ENCODE assay signal across 9 cellular contexts in genomic region chr3:37993067-37993809, GRCh38. TPM values are rescaled to one million over a fixed set of nuclear protein-coding genes. Genes with fewer than 3 reads are reported as not detected.
DNase-seq lines count a peak whose midpoint lies in the region; ATAC-seq and TF ChIP-seq lines count a peak whose summit lies in the region.
"Had no signal": no experiment of that assay in that cellular context is flagged by ENCODE, and none has a peak within 500 bp of the region (broad histone marks: within the 10 kb centered on the region; RNA-seq: fewer than 3 reads in every experiment).

No MANE protein-coding gene starts in this region.

- H2AFZ ChIP-seq in mammary epithelial cell (ENCODE audit: low read depth, low read length) = peak overlapping the region; percentile 96

- no peak for ATAC-seq in stimulated activated naive CD8-positive, alpha-beta T cell treated with anti-CD3 and anti-CD28 coated beads, Interleukin-15, Interleukin-2, amounts not matched to agents 100 U/mL and 50 U/mL, for 24 hours
- no peak for ATAC-seq in HG02870 (IDR thresholded peaks at IDR 0.05; ENCODE audit: unreplicated experiment)

- H3K27me3 ChIP-seq in mammary epithelial cell (ENCODE audit: insufficient read depth, low read length) (no peaks in the 10 kb centered on the region), mucosa of rectum (ENCODE audit: control insufficient read depth in 2 of 2, insufficient read depth in 2 of 2, low read length in 2 of 2) (no peaks in the 10 kb centered on the region), vagina (no peaks in the 10 kb centered on the region)

- BruUV-seq in mammary epithelial cell (replicated peaks; lab: Mats Ljungman, UMichigan) = no TSS peak

- H3K9me3 Mint-ChIP-seq in stimulated activated naive CD8-positive, alpha-beta T cell treated with anti-CD3 and anti-CD28 coated beads, Interleukin-15, Interleukin-2, amounts not matched to agents 100 ng/mL and 50 ng/mL, for 24 hours = no peaks in the 10 kb centered on the region

- no peak for TF ChIP-seq POLR2A in vagina (IDR thresholded peaks at IDR 0.05)

- peak overlapping the region; percentile 91 for H3K27ac Mint-ChIP-seq in stimulated activated naive CD8-positive, alpha-beta T cell treated with anti-CD3 and anti-CD28 coated beads, Interleukin-15, Interleukin-2, amounts not matched to agents 100 ng/mL and 50 ng/mL, for 24 hours

- 82% methylated on average over 9 of the region's 14 CpGs for WGBS in mammary epithelial cell (ENCODE audit: low coverage, missing lambda C conversion rate)

- H3K4me3 Mint-ChIP-seq in stimulated activated naive CD8-positive, alpha-beta T cell treated with anti-CD3 and anti-CD28 coated beads, Interleukin-15, Interleukin-2, amounts not matched to agents 100 ng/mL and 50 ng/mL, for 24 hours = peak overlapping the region; percentile 89

- H3K36me3 ChIP-seq in mammary epithelial cell (ENCODE audit: insufficient read depth, low read length) (no peaks in the 10 kb centered on the region), mucosa of rectum (ENCODE audit: control insufficient read depth in 2 of 2, insufficient read depth in 2 of 2, low read length in 2 of 2) (peaks cover 15 to 17% of the 10 kb centered on the region in 2 donors), vagina (no peaks in the 10 kb centered on the region)

- H3K36me3 Mint-ChIP-seq in stimulated activated naive CD8-positive, alpha-beta T cell treated with anti-CD3 and anti-CD28 coated beads, Interleukin-15, Interleukin-2, amounts not matched to agents 100 ng/mL and 50 ng/mL, for 24 hours (ENCODE audit: low read depth) = peaks cover 11% of the 10 kb centered on the region

- peaks cover 44% of the 10 kb centered on the region for H3K4me1 Mint-ChIP-seq in stimulated activated naive CD8-positive, alpha-beta T cell treated with anti-CD3 and anti-CD28 coated beads, Interleukin-15, Interleukin-2, amounts not matched to agents 100 ng/mL and 50 ng/mL, for 24 hours (ENCODE audit: low read depth)

- no peak for DNase-seq in stimulated activated naive CD8-positive, alpha-beta T cell treated with anti-CD3 and anti-CD28 coated beads, Interleukin-15, Interleukin-2, amounts not matched to agents 100 U/mL and 50 U/mL, for 24 hours
- DNase-seq in mammary epithelial cell (no peak), vagina (ENCODE audit: extremely low spot score in 2 of 2) (no peak), amniotic stem cell (lab: John Stamatoyannopoulos, UW) (no peak), dedifferentiated amniotic fluid mesenchymal stem cell (ENCODE audit: extremely low spot score) (no peak)
- DNase-seq: DMS79 had no signal

- intact Hi-C loops in mammary epithelial cell (cut with micrococcal nuclease) (no loop called here), vagina (cut with DNase I) (no loop called here)

- CTCF ChIA-PET in mammary epithelial cell (lab: Charles Lee; ENCODE audit: low non-redundant PET) = interaction anchor here (0.5 kb wide), 1 partner anchor 193 kb away, joined by 3 read pairs; no protein-coding TSS in a partner anchor

- H3K27ac ChIP-seq in mammary epithelial cell (ENCODE audit: insufficient read depth, low read depth, low read length) (no peak overlapping the region), mucosa of rectum (ENCODE audit: low read depth in 2 of 2, low read length in 2 of 2) (peak overlapping the region; percentile 98), vagina (peak overlapping the region; percentile 86)

- H4K20me1 ChIP-seq in mammary epithelial cell (ENCODE audit: insufficient read depth, low read length) = no peaks in the 10 kb centered on the region

- H3K4me3 ChIP-seq in mammary epithelial cell (replicated peaks in 1 of 3; ENCODE audit: insufficient read depth in 1 of 3, low read depth in 2 of 3, low read length in 3 of 3) (no peak overlapping the region), mucosa of rectum (ENCODE audit: low read length in 2 of 2) (peak overlapping the region; percentile 80), vagina (peak overlapping the region; percentile 62 to 69)

- H3K4me1 ChIP-seq in mammary epithelial cell (ENCODE audit: insufficient read depth, low read length) (peaks cover 32% of the 10 kb centered on the region), mucosa of rectum (ENCODE audit: control insufficient read depth in 2 of 2, insufficient read depth in 2 of 2, low read length in 2 of 2) (peaks cover 42 to 70% of the 10 kb centered on the region in 2 donors), vagina (peaks cover 34% of the 10 kb centered on the region)

- H3K27me3 Mint-ChIP-seq in stimulated activated naive CD8-positive, alpha-beta T cell treated with anti-CD3 and anti-CD28 coated beads, Interleukin-15, Interleukin-2, amounts not matched to agents 100 ng/mL and 50 ng/mL, for 24 hours = no peaks in the 10 kb centered on the region

- dilution Hi-C loops in mammary epithelial cell (cut with HindIII; ENCODE audit: low sequenced_read_pairs) = no loop called here

- H3K9me3 ChIP-seq in mammary epithelial cell (replicated peaks; ENCODE audit: insufficient read depth, low read length) = no peaks in the 10 kb centered on the region
- H3K9me3 ChIP-seq in mucosa of rectum (ENCODE audit: control insufficient read depth in 2 of 2, low read length in 2 of 2) = no peaks in the 10 kb centered on the region
- H3K9me3 ChIP-seq in vagina = no peaks in the 10 kb centered on the region

- no peak overlapping the region for H3K9ac ChIP-seq in mammary epithelial cell (ENCODE audit: insufficient read depth, low read length)
- peak overlapping the region; percentile 87 to 94 for H3K9ac ChIP-seq in mucosa of rectum (ENCODE audit: low read depth in 1 of 2, low read length in 2 of 2)

- no peak for TF ChIP-seq CTCF in mammary epithelial cell (conservative IDR thresholded peaks at IDR 0.05 in 1 of 2, IDR thresholded peaks at IDR 0.05 in 1 of 2; ENCODE audit: extremely low read depth in 1 of 2, insufficient read depth in 1 of 2, low read depth in 1 of 2, low read length in 2 of 2)
- no peak for TF ChIP-seq CTCF in vagina (IDR thresholded peaks at IDR 0.05)

- H3K79me2 ChIP-seq in mammary epithelial cell (ENCODE audit: insufficient read depth, low read length) = no peaks in the 10 kb centered on the region

- peak overlapping the region; percentile 89 for H3K4me2 ChIP-seq in mammary epithelial cell (ENCODE audit: insufficient read depth, low read depth, low read length)

- in situ Hi-C loops in mammary epithelial cell (cut with MboI; ENCODE audit: low sequenced_read_pairs in 2 of 2) = no loop called here

RNA-seq across cellular contexts. Expression of gene VILL, which starts 2.7 kb away (rescaled TPM):
- 1 to 10 TPM; 1.8 to 3.0 TPM for total RNA-seq in mammary epithelial cell
- 1.8 TPM for polyA plus RNA-seq in mammary epithelial cell
- polyA minus RNA-seq in mammary epithelial cell = 1.1 TPM
- 7.9 TPM for total RNA-seq in vagina

RNA-seq across cellular contexts. Expression of gene PLCD1, which starts 36.2 kb away (rescaled TPM):
- total RNA-seq in mammary epithelial cell = 10 to 100 TPM; 53.0 to 75.8 TPM
- polyA plus RNA-seq in mammary epithelial cell = 29.1 TPM
- 131 TPM for polyA minus RNA-seq in mammary epithelial cell
- total RNA-seq in vagina = 68.5 TPM

RNA-seq across cellular contexts. Expression of gene DLEC1, which starts 45.8 kb away (rescaled TPM):
- total RNA-seq in mammary epithelial cell (under 1 TPM in 1 of 2 donors, not detected in 1; 0.17 TPM), vagina (0.25 TPM)
- not detected for polyA plus RNA-seq in mammary epithelial cell
- not detected for polyA minus RNA-seq in mammary epithelial cell

Comparison
In these comparisons a context has a peak if more than half of its experiments do, and no peak if none do; other contexts are left out.
1. H3K4me3 ChIP-seq: peak in mucosa of rectum (2 of 2) and vagina (2 of 2); none in mammary epithelial cell (0 of 3).